In the genomic region with DNA sequence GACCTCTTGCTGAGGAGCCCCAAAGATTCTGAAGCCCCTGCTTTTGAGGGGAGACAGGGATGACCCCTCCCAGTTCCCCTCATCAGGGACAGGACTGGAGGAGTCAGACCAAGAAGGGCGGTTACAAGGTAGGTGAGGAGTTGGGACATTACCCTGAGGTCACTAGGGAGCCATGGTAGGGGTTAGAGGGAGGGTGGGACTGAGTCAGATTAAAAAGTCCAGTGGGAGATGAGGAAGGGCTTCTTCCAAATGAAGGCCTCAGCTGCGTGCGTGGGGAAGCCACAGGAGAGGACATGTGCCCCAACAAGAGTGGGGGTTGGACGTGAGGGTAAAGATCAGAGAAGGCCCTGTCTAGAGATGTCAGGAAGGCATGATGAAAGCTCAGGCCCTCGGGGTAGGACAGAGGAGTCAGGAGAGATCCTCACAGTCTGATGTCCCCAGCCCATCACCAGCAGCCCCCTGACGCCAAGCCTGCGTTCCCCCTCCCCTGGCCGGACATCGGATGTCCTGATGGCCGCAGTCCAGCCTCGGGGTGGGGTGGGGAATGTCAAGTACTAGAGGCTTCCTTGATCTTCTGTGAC, we compare ENCODE assay signal across 2 cellular contexts.
A peak's percentile ranks its signal among the peaks of the same experiment; 100 is the strongest.
TF ChIP-seq lines count a peak whose summit lies in the region.

No MANE protein-coding gene starts in this region.

TF ChIP-seq in HCT116, 20 proteins besides CTCF, POLR2A, EP300 and RAD21:
- TF ChIP-seq ZNF274 (IDR thresholded peaks at IDR 0.05; ENCODE audit: low read depth, low read length) (no peak), JUND (IDR thresholded peaks at IDR 0.05) (no peak), SIN3A (IDR thresholded peaks at IDR 0.05; ENCODE audit: low read depth) (no peak)

TF ChIP-seq in K562, 482 proteins besides CTCF, POLR2A, EP300 and RAD21:
- TF ChIP-seq RBM25 (IDR thresholded peaks at IDR 0.05; ENCODE audit: low read depth, low read length, severe bottlenecking) (peak; percentile 50), KDM1A (IDR thresholded peaks at IDR 0.05) (peak; percentile 59 to 76), SMARCA5 (IDR thresholded peaks at IDR 0.05) (peak; percentile 44; the same call in 1 of the 2 replicates), PTBP1 (IDR thresholded peaks at IDR 0.05; ENCODE audit: low read depth, low read length) (peak; percentile 57; the same call in 1 of the 2 replicates), TBL1XR1 (IDR thresholded peaks at IDR 0.05; ENCODE audit: low read length in 2 of 2) (no peak), ZFP36 (IDR thresholded peaks at IDR 0.05; ENCODE audit: low read depth, low read length, partially characterized antibody) (peak; percentile 77), ZNF584 (CRISPR knock-in tag; IDR thresholded peaks at IDR 0.05; ENCODE audit: low read depth) (no peak), GATAD2A (IDR thresholded peaks at IDR 0.05) (no peak), BCOR (IDR thresholded peaks at IDR 0.05) (peak; percentile 89), BRD9 (IDR thresholded peaks at IDR 0.05; ENCODE audit: low read depth, partially characterized antibody) (no peak), ZNF79 (CRISPR knock-in tag; IDR thresholded peaks at IDR 0.05; ENCODE audit: low read depth) (no peak), BRF1 (IDR thresholded peaks at IDR 0.05; ENCODE audit: borderline replicate concordance, extremely low read depth, insufficient read length) (no peak), ZNF644 (tag; IDR thresholded peaks at IDR 0.05; ENCODE audit: low read depth) (no peak)
- TF ChIP-seq, protein P1, sequence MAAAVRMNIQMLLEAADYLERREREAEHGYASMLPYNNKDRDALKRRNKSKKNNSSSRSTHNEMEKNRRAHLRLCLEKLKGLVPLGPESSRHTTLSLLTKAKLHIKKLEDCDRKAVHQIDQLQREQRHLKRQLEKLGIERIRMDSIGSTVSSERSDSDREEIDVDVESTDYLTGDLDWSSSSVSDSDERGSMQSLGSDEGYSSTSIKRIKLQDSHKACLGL (CRISPR knock-in tag; IDR thresholded peaks at IDR 0.05; ENCODE audit: borderline replicate concordance, poor library complexity, severe bottlenecking): no peak
- TF ChIP-seq, protein P2, sequence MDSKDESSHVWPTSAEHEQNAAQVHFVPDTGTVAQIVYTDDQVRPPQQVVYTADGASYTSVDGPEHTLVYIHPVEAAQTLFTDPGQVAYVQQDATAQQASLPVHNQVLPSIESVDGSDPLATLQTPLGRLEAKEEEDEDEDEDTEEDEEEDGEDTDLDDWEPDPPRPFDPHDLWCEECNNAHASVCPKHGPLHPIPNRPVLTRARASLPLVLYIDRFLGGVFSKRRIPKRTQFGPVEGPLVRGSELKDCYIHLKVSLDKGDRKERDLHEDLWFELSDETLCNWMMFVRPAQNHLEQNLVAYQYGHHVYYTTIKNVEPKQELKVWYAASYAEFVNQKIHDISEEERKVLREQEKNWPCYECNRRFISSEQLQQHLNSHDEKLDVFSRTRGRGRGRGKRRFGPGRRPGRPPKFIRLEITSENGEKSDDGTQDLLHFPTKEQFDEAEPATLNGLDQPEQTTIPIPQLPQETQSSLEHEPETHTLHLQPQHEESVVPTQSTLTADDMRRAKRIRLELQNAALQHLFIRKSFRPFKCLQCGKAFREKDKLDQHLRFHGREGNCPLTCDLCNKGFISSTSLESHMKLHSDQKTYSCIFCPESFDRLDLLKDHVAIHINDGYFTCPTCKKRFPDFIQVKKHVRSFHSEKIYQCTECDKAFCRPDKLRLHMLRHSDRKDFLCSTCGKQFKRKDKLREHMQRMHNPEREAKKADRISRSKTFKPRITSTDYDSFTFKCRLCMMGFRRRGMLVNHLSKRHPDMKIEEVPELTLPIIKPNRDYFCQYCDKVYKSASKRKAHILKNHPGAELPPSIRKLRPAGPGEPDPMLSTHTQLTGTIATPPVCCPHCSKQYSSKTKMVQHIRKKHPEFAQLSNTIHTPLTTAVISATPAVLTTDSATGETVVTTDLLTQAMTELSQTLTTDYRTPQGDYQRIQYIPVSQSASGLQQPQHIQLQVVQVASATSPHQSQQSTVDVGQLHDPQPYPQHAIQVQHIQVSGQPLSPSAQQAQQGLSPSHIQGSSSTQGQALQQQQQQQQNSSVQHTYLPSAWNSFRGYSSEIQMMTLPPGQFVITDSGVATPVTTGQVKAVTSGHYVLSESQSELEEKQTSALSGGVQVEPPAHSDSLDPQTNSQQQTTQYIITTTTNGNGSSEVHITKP (IDR thresholded peaks at IDR 0.05; ENCODE audit: partially characterized antibody): peak; percentile 78
